In genomic region chr17:81865733-81866439, GRCh38 we compare ENCODE assay signal across 8 cellular contexts. TPM values are rescaled to one million over a fixed set of nuclear protein-coding genes. Genes with fewer than 3 reads are reported as not detected.
DNase-seq lines count a peak whose midpoint lies in the region; ATAC-seq, FAIRE-seq and TF ChIP-seq lines count a peak whose summit lies in the region.

No MANE protein-coding gene starts in this region.

- no peak overlapping the region for H2BK20ac ChIP-seq in IMR-90 (ENCODE audit: low read depth, low read length)

- H3K27me3 ChIP-seq in IMR-90 (ENCODE audit: control insufficient read depth, insufficient read depth, low read length): no peaks in the 10 kb centered on the region
- H3K27me3 ChIP-seq in mesenchymal stem cell (ENCODE audit: control insufficient read depth in 1 of 2, insufficient read depth in 1 of 2, low read length in 2 of 2): no peaks in the 10 kb centered on the region

- H2AK5ac ChIP-seq in IMR-90 (ENCODE audit: low read depth, low read length) (0 out of 2 replicates have a peak overlapping the region, but pooled peaks have one; percentile 34), mesenchymal stem cell (ENCODE audit: low read length, severe bottlenecking) (no peak overlapping the region)

- H2BK15ac ChIP-seq in IMR-90 (ENCODE audit: low read depth, low read length) (no peak overlapping the region), mesenchymal stem cell (ENCODE audit: low read depth, poor library complexity, severe bottlenecking) (no peak overlapping the region)

- WGBS in IMR-90 (ENCODE audit: extremely low coverage in 2 of 2, insufficient read length in 1 of 2), 2 experiments: 92% methylated on average over 10 of the region's 18 CpGs; no CpG with 5 or more reads in 1 of the 2 experiments
- 93% methylated on average over 18 of the region's 18 CpGs for WGBS in mesenchymal stem cell

- H3K79me1 ChIP-seq in IMR-90 (ENCODE audit: low read depth in 1 of 2, low read length in 2 of 2): peaks cover 22 to 79% of the 10 kb centered on the region in 2 experiments; a peak in 3 of 4 replicates
- peaks cover 10% of the 10 kb centered on the region for H3K79me1 ChIP-seq in mesenchymal stem cell (replicated peaks; ENCODE audit: low read length, poor library complexity, severe bottlenecking)

- no peak overlapping the region for H3K18ac ChIP-seq in IMR-90 (ENCODE audit: low read depth, low read length)
- peak overlapping the region in 1 of 2 experiments; percentile 37 for H3K18ac ChIP-seq in mesenchymal stem cell (ENCODE audit: low read depth in 1 of 2, low read length in 2 of 2)

- intact Hi-C loops in CD14-positive monocyte (cut with micrococcal nuclease): loop anchor here in 1 of 2 donors (10.0 kb wide), 1 partner anchor 49 kb away; the partner anchor contains the start of genes PCYT2 and SIRT7
- intact Hi-C loops in IMR-90 (cut with micrococcal nuclease): no loop called here

- H3K9me3 ChIP-seq in IMR-90 (ENCODE audit: control insufficient read depth, insufficient read depth, low read length) (no peaks in the 10 kb centered on the region), mesenchymal stem cell (ENCODE audit: control insufficient read depth, low read length) (no peaks in the 10 kb centered on the region)

- H4K91ac ChIP-seq in IMR-90 (ENCODE audit: insufficient read depth, low read depth, low read length) (no peak overlapping the region), mesenchymal stem cell (ENCODE audit: low read length) (no peak overlapping the region)

- H3K36me3 ChIP-seq in IMR-90 (ENCODE audit: control insufficient read depth, insufficient read depth, low read length) (peaks cover 46% of the 10 kb centered on the region), mesenchymal stem cell (ENCODE audit: control insufficient read depth in 1 of 2, insufficient read depth in 2 of 2, low read depth in 1 of 2, low read length in 2 of 2) (peaks cover 41 to 64% of the 10 kb centered on the region in 2 experiments)

- no peak for DNase-seq in CD14-positive monocyte (ENCODE audit: low spot score)
- DNase-seq in IMR-90: no peak
- no peak for DNase-seq in activated naive CD4-positive, alpha-beta T cell treated with anti-CD3 and anti-CD28 coated beads, Interleukin-2, amount 50 U/mL, for 72 hours (ENCODE audit: low spot score in 2 of 2)
- peak; percentile 59 for DNase-seq in mesenchymal stem cell
- no peak for DNase-seq in COLO829 (ENCODE audit: low spot score)
- DNase-seq in hippocampal formation (lab: John Stamatoyannopoulos, UW): no peak
- no peak for DNase-seq in HTR-8/SVneo (ENCODE audit: insufficient read length, low spot score)
- DNase-seq in HuH-7 (ENCODE audit: low spot score): no peak

- H4K5ac ChIP-seq in IMR-90 (ENCODE audit: low read depth, low read length): 0 out of 2 replicates have a peak overlapping the region, but pooled peaks have one; percentile 4

- H3K4me3 ChIP-seq in IMR-90 (ENCODE audit: insufficient read depth, low read depth, low read length) (no peak overlapping the region), mesenchymal stem cell (ENCODE audit: insufficient read depth in 1 of 2, low read depth in 1 of 2, low read length in 2 of 2) (no peak overlapping the region)

- peak overlapping the region; percentile 27 for H2BK5ac ChIP-seq in IMR-90 (ENCODE audit: low read depth, low read length, poor library complexity, severe bottlenecking)
- H2BK5ac ChIP-seq in mesenchymal stem cell (ENCODE audit: low read depth, low read length, poor library complexity, severe bottlenecking): no peak overlapping the region

- no peak overlapping the region for H3K4me2 ChIP-seq in IMR-90 (ENCODE audit: low read depth, low read length)
- no peak overlapping the region for H3K4me2 ChIP-seq in mesenchymal stem cell (ENCODE audit: low read length, poor library complexity, severe bottlenecking)

- H3K4me1 ChIP-seq in IMR-90 (ENCODE audit: control insufficient read depth, insufficient read depth, low read length): peaks cover 31% of the 10 kb centered on the region
- H3K4me1 ChIP-seq in mesenchymal stem cell (ENCODE audit: control insufficient read depth, insufficient read depth, low read depth, low read length): peaks cover 63% of the 10 kb centered on the region

- H3K27me3 Mint-ChIP-seq in CD14-positive monocyte (ENCODE audit: low read depth in 3 of 3): peaks cover 0 to 2% (median 0%) of the 10 kb centered on the region in 3 donors

- H3K36me3 Mint-ChIP-seq in CD14-positive monocyte: peaks cover 20 to 38% of the 10 kb centered on the region in 2 donors
- H3K36me3 Mint-ChIP-seq in activated naive CD4-positive, alpha-beta T cell treated with anti-CD3 and anti-CD28 coated beads, Interleukin-2, amount 50 U/mL, for 72 hours: peaks cover 25 to 31% of the 10 kb centered on the region in 2 donors

- in situ Hi-C loops in IMR-90 (cut with MboI; ENCODE audit: low sequenced_read_pairs): no loop called here

- no peak overlapping the region for H3K4me3 Mint-ChIP-seq in CD14-positive monocyte

- H3K14ac ChIP-seq in IMR-90 (replicated peaks; ENCODE audit: low read depth, low read length) (no peak overlapping the region), mesenchymal stem cell (ENCODE audit: low read length in 2 of 2) (no peak overlapping the region)

- H3K56ac ChIP-seq in IMR-90 (ENCODE audit: extremely low read depth, insufficient read depth, low read length): no peak overlapping the region

- no peak for TF ChIP-seq RAD21 in IMR-90 (IDR thresholded peaks at IDR 0.05; ENCODE audit: low read length)

- H2AFZ ChIP-seq in IMR-90 (replicated peaks; ENCODE audit: low read length, poor library complexity) (peak overlapping the region; percentile 36), mesenchymal stem cell (ENCODE audit: low read depth, low read length) (no peak overlapping the region)

- H3K4ac ChIP-seq in IMR-90 (ENCODE audit: low read depth, low read length) (peak overlapping the region; percentile 22; the same call in 1 of the 2 replicates), mesenchymal stem cell (ENCODE audit: low read depth in 1 of 2, low read length in 2 of 2) (peak overlapping the region in 1 of 2 experiments; percentile 37)

- BruUV-seq in IMR-90 (replicated peaks; lab: Mats Ljungman, UMichigan): no TSS peak

- H3K27ac ChIP-seq in IMR-90 (ENCODE audit: insufficient read depth, low read length) (peak overlapping the region; percentile 2; the same call in 1 of the 2 replicates), mesenchymal stem cell (ENCODE audit: low read length, poor library complexity, severe bottlenecking) (no peak overlapping the region)

- H3K27ac Mint-ChIP-seq in CD14-positive monocyte: peak overlapping the region in 4 of 7 donors; percentile 19 to 75 (median 31)
- H3K27ac Mint-ChIP-seq in activated naive CD4-positive, alpha-beta T cell treated with anti-CD3 and anti-CD28 coated beads, Interleukin-2, amount 50 U/mL, for 72 hours: peak overlapping the region; percentile 77 to 82

- no peak overlapping the region for H3K9ac ChIP-seq in IMR-90 (ENCODE audit: low read depth, low read length)
- H3K9ac ChIP-seq in mesenchymal stem cell (ENCODE audit: low read length): peak overlapping the region; percentile 12

- peak overlapping the region in 1 of 2 experiments; percentile 66; a peak in 1 of 4 replicates for H4K8ac ChIP-seq in IMR-90 (ENCODE audit: low read depth in 2 of 2, low read length in 2 of 2)
- H4K8ac ChIP-seq in mesenchymal stem cell (ENCODE audit: low read length): peak overlapping the region; percentile 62

- peak overlapping the region; percentile 63 for H2AK9ac ChIP-seq in IMR-90 (replicated peaks; ENCODE audit: low read depth, low read length, poor library complexity)

- CTCF ChIA-PET in IMR-90 (lab: Yijun Ruan, JAX): no interaction called here

- no peak for ATAC-seq in IMR-90 (ENCODE audit: low read depth)
- no peak for ATAC-seq in activated naive CD4-positive, alpha-beta T cell treated with anti-CD3 and anti-CD28 coated beads, Interleukin-2, amount 50 U/mL, for 72 hours

- H2BK120ac ChIP-seq in IMR-90 (ENCODE audit: low read depth, low read length) (no peak overlapping the region), mesenchymal stem cell (ENCODE audit: low read depth, low read length) (no peak overlapping the region)

- peaks cover 39% of the 10 kb centered on the region for H3K4me1 Mint-ChIP-seq in CD14-positive monocyte

- H3K23ac ChIP-seq in IMR-90 (ENCODE audit: low read depth, low read length) (no peak overlapping the region), mesenchymal stem cell (ENCODE audit: low read length in 2 of 2) (no peak overlapping the region)

- peaks cover 55% of the 10 kb centered on the region for H4K20me1 ChIP-seq in IMR-90 (ENCODE audit: insufficient read depth, low read length)

- H3K9me1 ChIP-seq in IMR-90 (ENCODE audit: insufficient read depth, low read length): peaks cover 11% of the 10 kb centered on the region; the same call in 1 of the 2 replicates

- POLR2A ChIA-PET in IMR-90 (lab: Charles Lee; ENCODE audit: unreplicated experiment): no interaction called here

- H3K9me3 Mint-ChIP-seq in CD14-positive monocyte: no peaks in the 10 kb centered on the region
- H3K9me3 Mint-ChIP-seq in activated naive CD4-positive, alpha-beta T cell treated with anti-CD3 and anti-CD28 coated beads, Interleukin-2, amount 50 U/mL, for 72 hours: no peaks in the 10 kb centered on the region

- TF ChIP-seq CTCF in CD14-positive monocyte (IDR thresholded peaks at IDR 0.05) (no peak), IMR-90 (conservative IDR thresholded peaks at IDR 0.05; ENCODE audit: low read depth, low read length) (no peak)

- dilution Hi-C loops in IMR-90 (cut with HindIII; ENCODE audit: low sequenced_read_pairs, unreplicated experiment): no loop called here

- H2BK12ac ChIP-seq in mesenchymal stem cell (ENCODE audit: low read length in 2 of 2): no peak overlapping the region

- peak; percentile 56; the same call in 1 of the 2 replicates for TF ChIP-seq POLR2A in IMR-90 (IDR thresholded peaks at IDR 0.05; ENCODE audit: low read depth, low read length)

- FAIRE-seq in HTR-8/SVneo (lab: Jason Lieb, UNC): no peak

RNA-seq across cellular contexts. Expression of gene ARHGDIA, which starts 5.3 kb away (rescaled TPM):
- polyA plus RNA-seq in CD14-positive monocyte: 10 to 100 TPM; 86.3 to 97.2 TPM
- 62.7 and 77.2 TPM in 2 replicates for total RNA-seq in IMR-90 (2012; rRNA removed)
- 324 and 362 TPM in 2 replicates for polyA plus RNA-seq in IMR-90 (2012; rRNA removed)
- polyA plus RNA-seq in IMR-90 (2012; cell fraction: cytosol; rRNA removed): 214 and 386 TPM in 2 replicates
- polyA plus RNA-seq in IMR-90 (2012; cell fraction: nucleus; rRNA removed; ENCODE audit: low replicate concordance): 425 and 839 TPM in 2 replicates
- 100 to 1,000 TPM; 328 to 513 TPM for total RNA-seq in activated naive CD4-positive, alpha-beta T cell treated with anti-CD3 and anti-CD28 coated beads, Interleukin-2, amount 50 U/mL, for 72 hours
- 494 TPM for polyA plus RNA-seq in mesenchymal stem cell (2013, experiment 1 of 2)
- polyA plus RNA-seq in mesenchymal stem cell (2013, experiment 2 of 2): 496 TPM

RNA-seq across cellular contexts. Expression of gene P4HB, which starts 5.6 kb away (rescaled TPM):
- polyA plus RNA-seq in CD14-positive monocyte: 100 to 1,000 TPM; 291 to 297 TPM
- total RNA-seq in IMR-90 (2012; rRNA removed): 917 and 932 TPM in 2 replicates
- 530 and 599 TPM in 2 replicates for polyA plus RNA-seq in IMR-90 (2012; rRNA removed)
- polyA plus RNA-seq in IMR-90 (2012; cell fraction: cytosol; rRNA removed): 309 and 642 TPM in 2 replicates
- polyA plus RNA-seq in IMR-90 (2012; cell fraction: nucleus; rRNA removed; ENCODE audit: low replicate concordance): 287 and 329 TPM in 2 replicates
- 100 to 1,000 TPM; 382 to 460 TPM for total RNA-seq in activated naive CD4-positive, alpha-beta T cell treated with anti-CD3 and anti-CD28 coated beads, Interleukin-2, amount 50 U/mL, for 72 hours
- 1,896 TPM for polyA plus RNA-seq in mesenchymal stem cell (2013, experiment 1 of 2)
- 1,944 TPM for polyA plus RNA-seq in mesenchymal stem cell (2013, experiment 2 of 2)

RNA-seq across cellular contexts. Expression of gene ALYREF, which starts 25.5 kb away (rescaled TPM):
- polyA plus RNA-seq in CD14-positive monocyte: 10 to 100 TPM; 20.2 to 57.3 TPM
- 144 and 159 TPM in 2 replicates for total RNA-seq in IMR-90 (2012; rRNA removed)
- 88.6 and 112 TPM in 2 replicates for polyA plus RNA-seq in IMR-90 (2012; rRNA removed)
- 102 and 133 TPM in 2 replicates for polyA plus RNA-seq in IMR-90 (2012; cell fraction: cytosol; rRNA removed)
- 62.2 and 73.2 TPM in 2 replicates for polyA plus RNA-seq in IMR-90 (2012; cell fraction: nucleus; rRNA removed; ENCODE audit: low replicate concordance)
- 100 to 1,000 TPM; 186 TPM for total RNA-seq in activated naive CD4-positive, alpha-beta T cell treated with anti-CD3 and anti-CD28 coated beads, Interleukin-2, amount 50 U/mL, for 72 hours
- 44.0 TPM for polyA plus RNA-seq in mesenchymal stem cell (2013, experiment 1 of 2)
- 42.6 TPM for polyA plus RNA-seq in mesenchymal stem cell (2013, experiment 2 of 2)

RNA-seq across cellular contexts. Expression of gene ANAPC11, which starts 25.6 kb away (rescaled TPM):
- polyA plus RNA-seq in CD14-positive monocyte (100 to 1,000 TPM; 397 to 512 TPM), IMR-90 (2012; rRNA removed) (387 and 508 TPM in 2 replicates)
- 183 and 242 TPM in 2 replicates for total RNA-seq in IMR-90 (2012; rRNA removed)
- polyA plus RNA-seq in IMR-90 (2012; cell fraction: cytosol; rRNA removed): 1,074 and 1,088 TPM in 2 replicates
- polyA plus RNA-seq in IMR-90 (2012; cell fraction: nucleus; rRNA removed; ENCODE audit: low replicate concordance): 252 and 310 TPM in 2 replicates
- total RNA-seq in activated naive CD4-positive, alpha-beta T cell treated with anti-CD3 and anti-CD28 coated beads, Interleukin-2, amount 50 U/mL, for 72 hours: 100 to 1,000 TPM; 122 to 154 TPM
- 263 TPM for polyA plus RNA-seq in mesenchymal stem cell (2013, experiment 1 of 2)
- polyA plus RNA-seq in mesenchymal stem cell (2013, experiment 2 of 2): 272 TPM

RNA-seq across cellular contexts. Expression of gene PPP1R27, which starts 31.0 kb away (rescaled TPM):
- polyA plus RNA-seq in CD14-positive monocyte (under 1 TPM; 0.22 to 0.33 TPM), IMR-90 (2012; rRNA removed) (0.20 and 0.21 TPM in 2 replicates)
- total RNA-seq in IMR-90 (2012; rRNA removed): not detected in 2 replicates
- 0.09 TPM in 1 of 2 replicates, not detected in the other for polyA plus RNA-seq in IMR-90 (2012; cell fraction: cytosol; rRNA removed)
- polyA plus RNA-seq in IMR-90 (2012; cell fraction: nucleus; rRNA removed; ENCODE audit: low replicate concordance): 0.56 and 0.97 TPM in 2 replicates
- total RNA-seq in activated naive CD4-positive, alpha-beta T cell treated with anti-CD3 and anti-CD28 coated beads, Interleukin-2, amount 50 U/mL, for 72 hours: not detected
- polyA plus RNA-seq in mesenchymal stem cell (2013, experiment 1 of 2): 0.11 TPM
- polyA plus RNA-seq in mesenchymal stem cell (2013, experiment 2 of 2): 0.12 TPM
